In the genomic region with DNA sequence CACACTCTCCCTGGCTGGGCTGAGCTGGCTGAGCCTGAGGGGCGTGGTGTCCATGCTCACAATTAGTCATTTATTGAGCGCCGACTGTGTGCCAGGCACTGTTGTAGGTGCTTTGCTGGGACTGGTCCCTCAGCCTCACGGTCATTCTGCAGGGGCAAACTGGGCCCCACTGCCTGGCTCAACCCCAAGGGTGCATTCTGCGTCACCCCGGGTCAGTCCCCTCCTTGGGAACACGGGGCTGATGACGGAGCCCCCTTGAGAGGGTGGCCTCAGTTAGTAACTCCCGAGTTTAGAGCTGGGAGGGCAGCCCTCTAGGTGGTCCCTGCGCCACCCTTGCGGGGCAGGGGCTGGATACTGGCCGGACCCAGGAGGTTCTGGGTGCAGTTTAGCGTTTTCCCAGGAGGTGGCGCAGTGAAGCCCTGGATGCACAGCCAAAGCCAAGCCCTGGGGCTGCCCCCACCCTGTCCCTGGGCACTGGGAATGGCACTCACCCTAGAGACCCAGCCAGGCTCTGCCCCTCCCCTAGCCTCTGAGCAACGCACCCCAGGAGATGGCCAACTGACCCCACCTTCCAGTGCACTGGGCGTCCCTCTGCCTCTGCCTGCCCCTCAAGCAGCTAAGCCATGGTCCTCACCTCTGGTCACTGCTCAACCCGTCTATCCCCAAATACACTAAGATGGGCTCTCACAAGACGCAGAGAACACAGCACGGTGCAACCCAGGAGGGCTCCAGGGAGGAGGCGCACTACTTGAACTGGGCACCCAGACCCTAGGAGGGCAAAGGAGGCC, we compare ENCODE assay signal across 8 cellular contexts.
DNase-seq lines count a peak whose midpoint lies in the region; ATAC-seq, FAIRE-seq and TF ChIP-seq lines count a peak whose summit lies in the region.

No MANE protein-coding gene starts in this region.

- POLR2A ChIA-PET in H1 (lab: Charles Lee; ENCODE audit: partially characterized antibody) = interaction anchor here (0.6 to 1.5 kb wide), 2 partner anchors 41 to 1165 kb away, joined by 3 read pairs; no protein-coding TSS in a partner anchor

- H3K9me3 Mint-ChIP-seq in naive B cell = no peaks in the 10 kb centered on the region

- H4K5ac ChIP-seq in H1 (ENCODE audit: insufficient read length, low read depth, low read length) = no peak overlapping the region

- H3K4me3 Mint-ChIP-seq in naive B cell = no peak overlapping the region

- H3K4me3 ChIP-seq in H1 (ENCODE audit: extremely low read depth in 1 of 4, insufficient read depth in 2 of 4, low read depth in 3 of 4, low read length in 4 of 4) = no peak overlapping the region
- no peak overlapping the region for H3K4me3 ChIP-seq in thoracic aorta

- TF ChIP-seq POLR2A in H1 (IDR thresholded peaks at IDR 0.05; ENCODE audit: control extremely low read depth in 1 of 2, low read depth in 2 of 2, low read length in 2 of 2) = no peak

- H3K23ac ChIP-seq in H1 (ENCODE audit: insufficient read length) = no peak overlapping the region

- peak; percentile 60 for TF ChIP-seq CTCF in D721Med (IDR thresholded peaks at IDR 0.05; ENCODE audit: insufficient read depth, missing control alignments)
- TF ChIP-seq CTCF in H1 (IDR thresholded peaks at IDR 0.05; ENCODE audit: control extremely low read depth in 1 of 3, insufficient read depth in 1 of 3, low read depth in 1 of 3, low read length in 3 of 3) = peak; percentile 74 to 87 (median 80)
- peak; percentile 88 for TF ChIP-seq CTCF in thoracic aorta (IDR thresholded peaks at IDR 0.05)

- H2BK5ac ChIP-seq in H1 (ENCODE audit: low read depth, low read length) = 0 out of 2 replicates have a peak overlapping the region, but pooled peaks have one; percentile 3

- no peak overlapping the region for H3K27ac ChIP-seq in H1 (ENCODE audit: low read depth, low read length)
- peak overlapping the region; percentile 74 to 78 for H3K27ac ChIP-seq in thoracic aorta

- H3K79me2 ChIP-seq in H1 (ENCODE audit: control insufficient read depth in 1 of 2, insufficient read depth in 2 of 2, low read length in 2 of 2) = no peaks in the 10 kb centered on the region

- H3K18ac ChIP-seq in H1 (ENCODE audit: extremely low read depth, low read length) = no peak overlapping the region; the same call in 1 of the 2 replicates

- no peaks in the 10 kb centered on the region for H3K36me3 ChIP-seq in H1 (ENCODE audit: control insufficient read depth in 2 of 4, insufficient read depth in 4 of 4, low read length in 3 of 4)
- H3K36me3 ChIP-seq in thoracic aorta = no peaks in the 10 kb centered on the region

- peak; percentile 48 to 64 for TF ChIP-seq RAD21 in H1 (IDR thresholded peaks at IDR 0.05 in 1 of 2, conservative IDR thresholded peaks at IDR 0.05 in 1 of 2; ENCODE audit: low read depth in 2 of 2, low read length in 2 of 2)

- no peak overlapping the region for H3K9ac ChIP-seq in H1 (replicated peaks in 1 of 4; ENCODE audit: extremely low read depth in 1 of 4, low read depth in 3 of 4, low read length in 3 of 4)

- H3K36me3 Mint-ChIP-seq in naive B cell = no peaks in the 10 kb centered on the region

- peak overlapping the region in 1 of 6 donors; percentile 38 for H3K27ac Mint-ChIP-seq in naive B cell

- H4K20me1 ChIP-seq in H1 (replicated peaks in 1 of 2; ENCODE audit: control insufficient read depth in 1 of 2, insufficient read depth in 2 of 2, low read length in 2 of 2) = peaks cover 12 to 14% of the 10 kb centered on the region in 2 experiments

- H3K27me3 ChIP-seq in H1 (replicated peaks in 1 of 4; ENCODE audit: control insufficient read depth in 3 of 4, extremely low read depth in 1 of 4, insufficient read depth in 3 of 4, low read length in 3 of 4) (peaks cover 0 to 11% (median 3%) of the 10 kb centered on the region in 4 experiments; a peak in 3 of 7 replicates), thoracic aorta (replicated peaks; ENCODE audit: insufficient read depth) (no peaks in the 10 kb centered on the region)

- H2AFZ ChIP-seq in H1 (ENCODE audit: low read length) = no peak overlapping the region

- no peak overlapping the region for H3K56ac ChIP-seq in H1 (replicated peaks; ENCODE audit: insufficient read length, low read depth, low read length)

- H3K4ac ChIP-seq in H1 (replicated peaks; ENCODE audit: insufficient read length, low read depth, low read length) = no peak overlapping the region

- TF ChIP-seq EP300 in H1 (IDR thresholded peaks at IDR 0.05; ENCODE audit: borderline replicate concordance in 1 of 2, low read depth in 2 of 2, low read length in 2 of 2) = no peak

- DNase-seq in D721Med (ENCODE audit: insufficient read length, low spot score) = peak; percentile 48
- DNase-seq in KG1 (lab: John Stamatoyannopoulos, UW) = peak; percentile 4
- peak; percentile 66 to 72 for DNase-seq in activated CD4-positive, alpha-beta T cell treated with anti-CD3 and anti-CD28 coated beads, Interleukin-2, amount 50 U/mL, for 48 hours
- peak in 1 of 2 experiments; percentile 97 for DNase-seq in H1 (ENCODE audit: low read depth in 1 of 2, low spot score in 2 of 2)
- DNase-seq in naive B cell = peak; percentile 31
- peak; percentile 32 for DNase-seq in thoracic aorta (ENCODE audit: low spot score)
- DNase-seq in ureter (ENCODE audit: low spot score) = no peak

- H3K23me2 ChIP-seq in H1 (ENCODE audit: low read depth, low read length) = no peaks in the 10 kb centered on the region; the same call in 1 of the 2 replicates

- H2BK120ac ChIP-seq in H1 (replicated peaks; ENCODE audit: low read depth, low read length) = no peak overlapping the region

- peaks cover 4% of the 10 kb centered on the region for H3K79me1 ChIP-seq in H1 (ENCODE audit: low read depth, low read length)

- H2BK12ac ChIP-seq in H1 (ENCODE audit: low read depth, low read length) = no peak overlapping the region

- H3K27me3 Mint-ChIP-seq in naive B cell = peaks cover 18 to 28% (median 26%) of the 10 kb centered on the region in 3 donors

- ATAC-seq in naive B cell (ENCODE audit: low read depth in 2 of 2) = peak; percentile 46 to 51
- ATAC-seq in thoracic aorta (ENCODE audit: insufficient number of reproducible peaks, low FRiP score, low read depth) = no peak
- ATAC-seq in HG03108 (IDR thresholded peaks at IDR 0.05; ENCODE audit: unreplicated experiment) = no peak

- H3K4me1 ChIP-seq in H1 (replicated peaks in 1 of 4; ENCODE audit: control insufficient read depth in 3 of 4, insufficient read depth in 4 of 4, low read length in 3 of 4) = peaks cover 8 to 18% (median 16%) of the 10 kb centered on the region in 4 experiments
- peaks cover 21 to 65% of the 10 kb centered on the region in 2 donors for H3K4me1 ChIP-seq in thoracic aorta (ENCODE audit: control insufficient read depth in 1 of 2, low read depth in 2 of 2)

- no peak for FAIRE-seq in D721Med (lab: Jason Lieb, UNC)
- no peak for FAIRE-seq in H1 (lab: Jason Lieb, UNC)

- no peak overlapping the region for H2AK5ac ChIP-seq in H1 (ENCODE audit: low read depth, low read length)

- no peak overlapping the region for H3K4me2 ChIP-seq in H1 (ENCODE audit: insufficient read depth in 1 of 2, low read depth in 2 of 2, low read length in 2 of 2)

- no peak overlapping the region for H4K91ac ChIP-seq in H1 (replicated peaks; ENCODE audit: insufficient read length, low read length)

- CTCF ChIA-PET in H1 (lab: Charles Lee; ENCODE audit: partially characterized antibody) = interaction anchor here (0.5 to 12.5 kb wide), 39 partner anchors 8 to 827 kb away, joined by 3 to 177 read pairs (median 4); no protein-coding TSS in a partner anchor

- no peak overlapping the region for H4K8ac ChIP-seq in H1 (ENCODE audit: extremely low read depth, insufficient read depth, low read length)

- no peak overlapping the region for H3K14ac ChIP-seq in H1 (ENCODE audit: insufficient read length)

- H3K9me3 ChIP-seq in H1 (ENCODE audit: insufficient read depth in 2 of 2, low read depth in 1 of 2, low read length in 1 of 2) (no peaks in the 10 kb centered on the region), thoracic aorta (no peaks in the 10 kb centered on the region)

- WGBS in H1 (ENCODE audit: extremely low coverage in 1 of 2, insufficient coverage in 1 of 2, insufficient read length in 1 of 2, insufficient replicate concordance in 2 of 2, low coverage in 1 of 2, low lambda C conversion rate in 2 of 2, missing lambda C conversion rate in 1 of 2), 2 experiments = 53% methylated on average over 20 of the region's 20 CpGs; no CpG with 5 or more reads in 1 of the 2 experiments

- no peak overlapping the region for H2BK15ac ChIP-seq in H1 (ENCODE audit: low read length)

- H3K4me1 Mint-ChIP-seq in naive B cell = peaks cover 0 to 3% (median 0%) of the 10 kb centered on the region in 3 donors

- no peak overlapping the region for H2BK20ac ChIP-seq in H1 (ENCODE audit: low read length)

TF ChIP-seq in H1, 55 proteins besides CTCF, POLR2A, EP300 and RAD21:
- TF ChIP-seq TBP (IDR thresholded peaks at IDR 0.05; ENCODE audit: low read depth, low read length) = no peak
- TF ChIP-seq RNF2 (IDR thresholded peaks at IDR 0.05; ENCODE audit: borderline replicate concordance, low read depth, low read length, missing control alignments, poor library complexity, severe bottlenecking) = no peak
- TF ChIP-seq SRF (IDR thresholded peaks at IDR 0.05; ENCODE audit: low read depth, low read length) = no peak
- no peak for TF ChIP-seq NRF1 (IDR thresholded peaks at IDR 0.05; ENCODE audit: low read depth, low read length)
- TF ChIP-seq SP4 (IDR thresholded peaks at IDR 0.05; ENCODE audit: low read length) = no peak
- no peak for TF ChIP-seq JUN (IDR thresholded peaks at IDR 0.05; ENCODE audit: low read depth, low read length)
- TF ChIP-seq BCL11A (IDR thresholded peaks at IDR 0.05; ENCODE audit: low read depth in 2 of 2, low read length in 2 of 2) = no peak

Comparison
In these comparisons a context has a peak if more than half of its experiments do, and no peak if none do; other contexts are left out.
1. ATAC-seq: peak in naive B cell (2 of 2); none in thoracic aorta (single experiment) and HG03108 (single experiment).
2. Peak in every context shown above with its lines, with median percentiles within 50 percentile points of each other: CTCF ChIP-seq.